Comparison of ENCODE assay signal across 32 cellular contexts in the genomic region with DNA sequence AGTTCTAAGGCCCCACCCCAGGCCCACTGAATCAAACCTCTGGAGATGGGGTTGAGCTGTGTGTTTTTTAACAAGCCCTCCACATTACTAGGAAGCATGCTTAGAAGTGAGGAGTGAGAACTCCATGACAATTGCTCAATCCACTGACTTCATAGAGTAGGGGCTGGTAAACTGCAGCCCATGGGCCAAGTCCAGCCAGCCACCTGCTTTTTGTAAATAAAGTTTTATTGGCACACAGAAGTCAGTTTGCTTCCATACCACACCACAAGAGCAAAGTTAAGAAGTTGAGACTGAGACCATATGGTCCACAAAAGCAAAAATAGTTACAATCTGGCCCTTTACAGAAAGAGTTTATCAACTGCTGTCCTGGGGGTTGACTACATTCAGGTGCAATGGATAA.
DNase-seq lines count a peak whose midpoint lies in the region; ATAC-seq, FAIRE-seq and TF ChIP-seq lines count a peak whose summit lies in the region.
"Had no signal": no experiment of that assay in that cellular context is flagged by ENCODE, and none has a peak within 500 bp of the region (broad histone marks: within the 10 kb centered on the region; RNA-seq: fewer than 3 reads in every experiment).

No MANE protein-coding gene starts in this region.

- intact Hi-C loops in HepG2 (cut with micrococcal nuclease; ENCODE audit: unreplicated experiment) (no loop called here), right lobe of liver (cut with DNase I) (no loop called here), K562 (cut with micrococcal nuclease) (no loop called here)

- no peaks in the 10 kb centered on the region for H3K79me2 ChIP-seq in HepG2 (ENCODE audit: insufficient read depth, low read length)
- no peaks in the 10 kb centered on the region for H3K79me2 ChIP-seq in K562 (ENCODE audit: control insufficient read depth, insufficient read depth, low read length)

- no peaks in the 10 kb centered on the region for H3K4me1 ChIP-seq in HepG2 (ENCODE audit: insufficient read depth, low read length)
- no peaks in the 10 kb centered on the region for H3K4me1 ChIP-seq in right lobe of liver
- H3K4me1 ChIP-seq in K562 (replicated peaks in 1 of 2; ENCODE audit: control insufficient read depth in 2 of 2, insufficient read depth in 2 of 2, low read length in 2 of 2) = no peaks in the 10 kb centered on the region
- H3K4me1 ChIP-seq: A549, BE2C, BLaER1, Caco-2 had no signal

- CTCF ChIA-PET in HepG2 (lab: Yijun Ruan, JAX; ENCODE audit: low intra/inter-chr PET ratio, low total read pairs) = no interaction called here
- CTCF ChIA-PET in K562 (lab: Yijun Ruan, JAX; ENCODE audit: low intra/inter-chr PET ratio) = no interaction called here
- CTCF ChIA-PET in activated CD8-positive, alpha-beta memory T cell treated with anti-CD3 and anti-CD28 coated beads, Interleukin-2, amount 10 ng/mL, durations not matched to agents 7 days and 5 days (lab: Charles Lee) = no interaction called here

- no peak for TF ChIP-seq RAD21 in HepG2 (CRISPR knock-in tag; IDR thresholded peaks at IDR 0.05)
- no peak for TF ChIP-seq RAD21 in K562 (CRISPR knock-in tag; conservative IDR thresholded peaks at IDR 0.05 in 1 of 2, IDR thresholded peaks at IDR 0.05 in 1 of 2)

- H3K27me3 Mint-ChIP-seq in activated CD8-positive, alpha-beta memory T cell treated with anti-CD3 and anti-CD28 coated beads, Interleukin-2, amount 10 ng/mL, durations not matched to agents 7 days and 5 days = peaks cover 27% of the 10 kb centered on the region

- TF ChIP-seq CTCF in HepG2 (CRISPR knock-in tag; IDR thresholded peaks at IDR 0.05) (no peak), right lobe of liver (IDR thresholded peaks at IDR 0.05) (no peak), K562 (IDR thresholded peaks at IDR 0.05 in 2 of 3, conservative IDR thresholded peaks at IDR 0.05 in 1 of 3; ENCODE audit: insufficient read depth in 2 of 3, low read depth in 1 of 3, low read length in 3 of 3) (no peak)

- no peak overlapping the region for H3K4me3 Mint-ChIP-seq in activated CD8-positive, alpha-beta memory T cell treated with anti-CD3 and anti-CD28 coated beads, Interleukin-2, amount 10 ng/mL, durations not matched to agents 7 days and 5 days
- H3K4me3 Mint-ChIP-seq: B cell; CD14-positive monocyte; CD4-positive, alpha-beta memory T cell; CD4-positive, alpha-beta T cell; CD8-positive, alpha-beta memory T cell; CD8-positive, alpha-beta T cell had no signal

- no peaks in the 10 kb centered on the region for H3K4me1 Mint-ChIP-seq in activated CD8-positive, alpha-beta memory T cell treated with anti-CD3 and anti-CD28 coated beads, Interleukin-2, amount 10 ng/mL, durations not matched to agents 7 days and 5 days
- H3K4me1 Mint-ChIP-seq: B cell; CD14-positive monocyte; CD4-positive, alpha-beta memory T cell; CD4-positive, CD25-positive, alpha-beta regulatory T cell; CD8-positive, alpha-beta memory T cell had no signal

- no peak for FAIRE-seq in HepG2 (lab: Jason Lieb, UNC)
- no peak for FAIRE-seq in K562 (lab: Jason Lieb, UNC)
- FAIRE-seq: A204.1, A549, D721Med had no signal

- H3K27ac ChIP-seq in HepG2 (ENCODE audit: extremely low read length, insufficient read depth, low read length) = no peak overlapping the region
- H3K27ac ChIP-seq in right lobe of liver = no peak overlapping the region
- H3K27ac ChIP-seq in K562 (ENCODE audit: extremely low read depth, low read depth, low read length) = no peak overlapping the region
- H3K27ac ChIP-seq: 22Rv1; A549; BLaER1; BLaER1 treated with 17β-estradiol and CSF1 and Interleukin-3, amounts not matched to agents 10 nM and 100 nM; C4-2B had no signal

- ATAC-seq in HepG2 (no peak), right lobe of liver (no peak), K562 (no peak)
- no peak for ATAC-seq in activated CD8-positive, alpha-beta memory T cell treated with anti-CD3 and anti-CD28 coated beads, Interleukin-2, amount 10 ng/mL, durations not matched to agents 7 days and 5 days
- ATAC-seq: A549; CD8-positive, alpha-beta T cell had no signal

- no peaks in the 10 kb centered on the region for H3K9me1 ChIP-seq in K562 (ENCODE audit: control insufficient read depth, insufficient read depth, low read length)

- H4K20me1 ChIP-seq in HepG2 (ENCODE audit: insufficient read depth, low read length) (no peaks in the 10 kb centered on the region), K562 (replicated peaks; ENCODE audit: control insufficient read depth, insufficient read depth, low read length) (no peaks in the 10 kb centered on the region)
- H4K20me1 ChIP-seq: BLaER1; BLaER1 treated with 17β-estradiol and CSF1 and Interleukin-3, amounts not matched to agents 10 nM and 100 nM had no signal

- no peaks in the 10 kb centered on the region for H3K9me3 Mint-ChIP-seq in activated CD8-positive, alpha-beta memory T cell treated with anti-CD3 and anti-CD28 coated beads, Interleukin-2, amount 10 ng/mL, durations not matched to agents 7 days and 5 days (ENCODE audit: low read depth)
- H3K9me3 Mint-ChIP-seq: CD8-positive, alpha-beta T cell had no signal

- no peak overlapping the region for H3K4me3 ChIP-seq in HepG2 (replicated peaks in 1 of 3; ENCODE audit: insufficient read depth in 1 of 3, low read depth in 2 of 3, low read length in 3 of 3)
- no peak overlapping the region for H3K4me3 ChIP-seq in right lobe of liver
- H3K4me3 ChIP-seq in K562 = no peak overlapping the region
- H3K4me3 ChIP-seq: A549; BLaER1; BLaER1 treated with 17β-estradiol and CSF1 and Interleukin-3, amounts not matched to agents 10 nM and 100 nM had no signal

- TF ChIP-seq EP300 in HepG2 (IDR thresholded peaks at IDR 0.05; ENCODE audit: low read depth in 2 of 2, low read length in 2 of 2) (no peak), HepG2 (CRISPR knock-in tag; IDR thresholded peaks at IDR 0.05; ENCODE audit: borderline replicate concordance) (no peak), K562 (IDR thresholded peaks at IDR 0.05; ENCODE audit: low read length) (no peak)

- H3K9ac ChIP-seq in HepG2 (ENCODE audit: insufficient read depth, low read depth, low read length) (no peak overlapping the region), K562 (ENCODE audit: insufficient read depth in 1 of 2, low read depth in 2 of 2, low read length in 2 of 2) (no peak overlapping the region)
- H3K9ac ChIP-seq: BLaER1; BLaER1 treated with 17β-estradiol and CSF1 and Interleukin-3, amounts not matched to agents 10 nM and 100 nM had no signal

- DNase-seq in HepG2 (ENCODE audit: low spot score) = no peak
- DNase-seq in right lobe of liver = no peak
- no peak for DNase-seq in K562 (ENCODE audit: extremely low read depth in 1 of 4, low spot score in 3 of 4)
- DNase-seq in activated CD8-positive, alpha-beta memory T cell treated with anti-CD3 and anti-CD28 coated beads, Interleukin-2, amount 10 ng/mL, durations not matched to agents 7 days and 5 days = no peak
- DNase-seq: 8988T; ACHN; AML-193; BE2C; C1 segment of cervical spinal cord; Caco-2; Calu3; CD4-positive, alpha-beta memory T cell; CD4-positive, alpha-beta T cell; CD4-positive, CD25-positive, alpha-beta regulatory T cell; CD8-positive, alpha-beta memory T cell; CD8-positive, alpha-beta T cell; COR-L47; DMS 273 treated with DMSO at 0.1 percent for 48 hours; DMS153; DMS79; DMS79 treated with DMSO at 0.1 percent for 48 hours; DND-41; EL had no signal

- no peak for TF ChIP-seq POLR2A in HepG2 (IDR thresholded peaks at IDR 0.05; ENCODE audit: insufficient read depth in 1 of 2, low read depth in 2 of 2, low read length in 2 of 2)
- no peak for TF ChIP-seq POLR2A in right lobe of liver (IDR thresholded peaks at IDR 0.05)
- TF ChIP-seq POLR2A in K562 (conservative IDR thresholded peaks at IDR 0.05) = no peak

- no peaks in the 10 kb centered on the region for H3K36me3 ChIP-seq in HepG2 (replicated peaks in 1 of 2; ENCODE audit: control insufficient read depth in 1 of 2, insufficient read depth in 2 of 2, low read length in 2 of 2)
- no peaks in the 10 kb centered on the region for H3K36me3 ChIP-seq in right lobe of liver
- H3K36me3 ChIP-seq in K562 (ENCODE audit: control insufficient read depth, insufficient read depth, low read length) = no peaks in the 10 kb centered on the region
- H3K36me3 ChIP-seq: BE2C; BLaER1; BLaER1 treated with 17β-estradiol and CSF1 and Interleukin-3, amounts not matched to agents 10 nM and 100 nM had no signal

- H3K27ac Mint-ChIP-seq in activated CD8-positive, alpha-beta memory T cell treated with anti-CD3 and anti-CD28 coated beads, Interleukin-2, amount 10 ng/mL, durations not matched to agents 7 days and 5 days = no peak overlapping the region
- H3K27ac Mint-ChIP-seq: B cell; CD14-positive monocyte; CD4-positive, alpha-beta memory T cell; CD4-positive, alpha-beta T cell; CD4-positive, CD25-positive, alpha-beta regulatory T cell; CD8-positive, alpha-beta memory T cell; CD8-positive, alpha-beta T cell had no signal

- H3K27me3 ChIP-seq in HepG2 (ENCODE audit: control insufficient read depth in 1 of 2, insufficient read depth in 2 of 2, low read length in 2 of 2) = no peaks in the 10 kb centered on the region
- no peaks in the 10 kb centered on the region for H3K27me3 ChIP-seq in right lobe of liver
- peaks cover 5 to 7% of the 10 kb centered on the region in 2 experiments; a peak in 1 of 5 replicates for H3K27me3 ChIP-seq in K562 (ENCODE audit: control insufficient read depth in 2 of 2, insufficient read depth in 2 of 2, low read length in 2 of 2)
- H3K27me3 ChIP-seq: BE2C; BLaER1; BLaER1 treated with 17β-estradiol and CSF1 and Interleukin-3, amounts not matched to agents 10 nM and 100 nM had no signal

- H2AFZ ChIP-seq in HepG2 (ENCODE audit: low read length) (no peak overlapping the region), K562 (ENCODE audit: low read depth, low read length) (no peak overlapping the region)

- POLR2A ChIA-PET in HepG2 (lab: Yijun Ruan, JAX) (no interaction called here), K562 (lab: Yijun Ruan, JAX) (no interaction called here)

- no TSS peak for BruUV-seq in HepG2 (replicated peaks; lab: Mats Ljungman, UMichigan)
- no TSS peak for BruUV-seq in K562 (replicated peaks; lab: Mats Ljungman, UMichigan)

- H3K9me3 ChIP-seq in HepG2 (ENCODE audit: low read length) (no peaks in the 10 kb centered on the region), right lobe of liver (no peaks in the 10 kb centered on the region), K562 (replicated peaks; ENCODE audit: control insufficient read depth, insufficient read depth, low read depth, low read length) (no peaks in the 10 kb centered on the region)
- H3K9me3 ChIP-seq: A549, BE2C had no signal

- H3K4me2 ChIP-seq in HepG2 (ENCODE audit: low read depth, low read length) (no peak overlapping the region), K562 (ENCODE audit: insufficient read depth, low read length) (no peak overlapping the region)
- H3K4me2 ChIP-seq: A549; BLaER1; BLaER1 treated with 17β-estradiol and CSF1 and Interleukin-3, amounts not matched to agents 10 nM and 100 nM had no signal

- H3K36me3 Mint-ChIP-seq in activated CD8-positive, alpha-beta memory T cell treated with anti-CD3 and anti-CD28 coated beads, Interleukin-2, amount 10 ng/mL, durations not matched to agents 7 days and 5 days = no peaks in the 10 kb centered on the region
- H3K36me3 Mint-ChIP-seq: CD14-positive monocyte; CD4-positive, alpha-beta memory T cell; CD4-positive, CD25-positive, alpha-beta regulatory T cell; CD8-positive, alpha-beta memory T cell; CD8-positive, alpha-beta T cell had no signal

- in situ Hi-C loops in HepG2 (cut with HindIII; ENCODE audit: extremely low pct_ligation_motif_present, low pct_unique_long_range_greater_than_20kb) = no loop called here
- in situ Hi-C loops in K562 (cut with MboI) = no loop called here
